1 cellular context compared by ENCODE assay signal in genomic region chr1:99648107-99648506, GRCh38.
TF ChIP-seq lines count a peak whose summit lies in the region.

No MANE protein-coding gene starts in this region.

TF ChIP-seq in K562, 482 proteins besides CTCF, POLR2A, EP300 and RAD21 (continued from another document and continues in another):
- no peak for TF ChIP-seq CUX1 (CRISPR knock-in tag; IDR thresholded peaks at IDR 0.05)
- TF ChIP-seq FOXJ2 (tag; IDR thresholded peaks at IDR 0.05), result 0 out of 2 replicates have a peak, but pooled peaks have one; percentile 36
- no peak for TF ChIP-seq ZBTB1 (CRISPR knock-in tag; IDR thresholded peaks at IDR 0.05; ENCODE audit: borderline replicate concordance, low read depth)
- TF ChIP-seq MCM2 (IDR thresholded peaks at IDR 0.05; ENCODE audit: low read depth), result no peak
- no peak for TF ChIP-seq IRF9 (tag; IDR thresholded peaks at IDR 0.05)
- no peak for TF ChIP-seq ID3 (CRISPR knock-in tag; IDR thresholded peaks at IDR 0.05)
- TF ChIP-seq ID3 (tag; IDR thresholded peaks at IDR 0.05), result no peak
- TF ChIP-seq TBP (optimal IDR thresholded peaks at IDR 0.05; ENCODE audit: low read depth, low read length), result no peak
- peak in 1 of 2 experiments; percentile 62; a peak in 1 of 4 replicates for TF ChIP-seq RCOR1 (IDR thresholded peaks at IDR 0.05; ENCODE audit: borderline replicate concordance in 1 of 2, low read depth in 2 of 2, low read length in 2 of 2)
- TF ChIP-seq CBFA2T3 (IDR thresholded peaks at IDR 0.05), result no peak
- TF ChIP-seq CBX3 (IDR thresholded peaks at IDR 0.05; ENCODE audit: borderline replicate concordance in 1 of 2, low read length in 2 of 2), result peak in 1 of 2 experiments; percentile 38; a peak in 1 of 3 replicates
- peak; percentile 81 for TF ChIP-seq CHAMP1 (IDR thresholded peaks at IDR 0.05)
- no peak for TF ChIP-seq ZMIZ1 (IDR thresholded peaks at IDR 0.05; ENCODE audit: low read depth in 2 of 2, low read length in 2 of 2)
- TF ChIP-seq RFX1 (IDR thresholded peaks at IDR 0.05), result peak; percentile 85
- TF ChIP-seq ZC3H11A (IDR thresholded peaks at IDR 0.05; ENCODE audit: low read depth, low read length), result no peak
- TF ChIP-seq RHOXF2B (CRISPR knock-in tag; conservative IDR thresholded peaks at IDR 0.05), result no peak
- TF ChIP-seq ZNF395 (CRISPR knock-in tag; IDR thresholded peaks at IDR 0.05), result no peak
- no peak for TF ChIP-seq ZNF274 (IDR thresholded peaks at IDR 0.05; ENCODE audit: borderline replicate concordance, low read depth, low read length)
- no peak for TF ChIP-seq MYC (IDR thresholded peaks at IDR 0.05; ENCODE audit: low read depth, low read length)
- no peak for TF ChIP-seq MYC (CRISPR knock-in tag; IDR thresholded peaks at IDR 0.05; ENCODE audit: borderline replicate concordance, low read depth)
- no peak for TF ChIP-seq ZNF75A (CRISPR knock-in tag; IDR thresholded peaks at IDR 0.05)
- TF ChIP-seq ZFP36 (IDR thresholded peaks at IDR 0.05; ENCODE audit: low read depth, low read length, partially characterized antibody), result no peak
- TF ChIP-seq CHD4 (IDR thresholded peaks at IDR 0.05; ENCODE audit: insufficient read depth, insufficient replicate concordance, low read depth, low read length, poor library complexity, severe bottlenecking), result no peak
- no peak for TF ChIP-seq OTX1 (CRISPR knock-in tag; IDR thresholded peaks at IDR 0.05)
- no peak for TF ChIP-seq ZBTB9 (CRISPR knock-in tag; IDR thresholded peaks at IDR 0.05)
- TF ChIP-seq SAFB2 (IDR thresholded peaks at IDR 0.05; ENCODE audit: borderline replicate concordance, low read depth, low read length, severe bottlenecking), result no peak
- TF ChIP-seq ZFP1 (CRISPR knock-in tag; IDR thresholded peaks at IDR 0.05), result no peak
- TF ChIP-seq BHLHE40 (IDR thresholded peaks at IDR 0.05; ENCODE audit: low read length), result no peak
- no peak for TF ChIP-seq MCM7 (IDR thresholded peaks at IDR 0.05)
- TF ChIP-seq TEAD4 (IDR thresholded peaks at IDR 0.05; ENCODE audit: low read length), result 0 out of 2 replicates have a peak, but pooled peaks have one; percentile 23
- no peak for TF ChIP-seq TEAD4 (CRISPR knock-in tag; IDR thresholded peaks at IDR 0.05; ENCODE audit: borderline replicate concordance)
- no peak for TF ChIP-seq KLF13 (tag; IDR thresholded peaks at IDR 0.05; ENCODE audit: borderline replicate concordance, low read depth)
- no peak for TF ChIP-seq CHD1 (IDR thresholded peaks at IDR 0.05; ENCODE audit: low read length)
- no peak for TF ChIP-seq HNRNPH1 (optimal IDR thresholded peaks at IDR 0.05; ENCODE audit: low read depth, low read length)
- peak; percentile 92 for TF ChIP-seq EHMT2 (IDR thresholded peaks at IDR 0.05)
- no peak for TF ChIP-seq HINFP (tag; conservative IDR thresholded peaks at IDR 0.05; ENCODE audit: low read depth)
- TF ChIP-seq ZC3H4 (CRISPR knock-in tag; IDR thresholded peaks at IDR 0.05; ENCODE audit: borderline replicate concordance), result no peak
- TF ChIP-seq CXXC5 (CRISPR knock-in tag; IDR thresholded peaks at IDR 0.05), result 0 out of 2 replicates have a peak, but pooled peaks have one; percentile 16
- TF ChIP-seq BMI1 (IDR thresholded peaks at IDR 0.05; ENCODE audit: low read length), result no peak
- TF ChIP-seq HMG20B (CRISPR knock-in tag; IDR thresholded peaks at IDR 0.05), result no peak
- TF ChIP-seq SNRNP70 (optimal IDR thresholded peaks at IDR 0.05; ENCODE audit: low read depth, low read length), result no peak
- no peak for TF ChIP-seq ZNF717 (CRISPR knock-in tag; IDR thresholded peaks at IDR 0.05)
- no peak for TF ChIP-seq FOSL1 (tag; conservative IDR thresholded peaks at IDR 0.05)
- no peak for TF ChIP-seq RBM15 (IDR thresholded peaks at IDR 0.05; ENCODE audit: insufficient read depth, low read length)
- TF ChIP-seq RBM14 (IDR thresholded peaks at IDR 0.05; ENCODE audit: borderline replicate concordance, insufficient read depth, low read depth, low read length), result no peak
- no peak for TF ChIP-seq ZFX (CRISPR knock-in tag; IDR thresholded peaks at IDR 0.05)
- no peak for TF ChIP-seq ZNF785 (CRISPR knock-in tag; IDR thresholded peaks at IDR 0.05)
- no peak for TF ChIP-seq E4F1 (CRISPR knock-in tag; IDR thresholded peaks at IDR 0.05; ENCODE audit: borderline replicate concordance)
- no peak for TF ChIP-seq POLR2B (IDR thresholded peaks at IDR 0.05; ENCODE audit: low read depth, partially characterized antibody)
